8 cellular contexts compared by ENCODE assay signal in genomic region chr1:196743244-196743643, GRCh38.
DNase-seq lines count a peak whose midpoint lies in the region; ATAC-seq and TF ChIP-seq lines count a peak whose summit lies in the region.
"Not testable (repeated sequence)": the region's sequence is repeated elsewhere in the genome, so short reads cannot be mapped to it uniquely, and the experiment has no call there.

No MANE protein-coding gene starts in this region.

- H3K9me2 ChIP-seq in OCI-LY1 (ENCODE audit: low read depth, low read length): not testable (repeated sequence)

- peak; percentile 41 for DNase-seq in GM12865 (ENCODE audit: low read depth)
- peak; percentile 12 for DNase-seq in NCI-H1436 treated with DMSO at 0.1 percent for 48 hours (lab: John Stamatoyannopoulos, UW)
- DNase-seq in brain microvascular endothelial cell: peak; percentile 13
- DNase-seq in iris pigment epithelial cell (ENCODE audit: low read depth): peak; percentile 54

- H3K36me3 ChIP-seq in OCI-LY1 (ENCODE audit: insufficient read depth, low read length): not testable (repeated sequence)
- H3K36me3 ChIP-seq in brain microvascular endothelial cell (replicated peaks): peaks cover 20% of the 10 kb centered on the region

- H3K27me3 ChIP-seq in OCI-LY1 (ENCODE audit: insufficient read depth, low read length); brain microvascular endothelial cell (replicated peaks): not testable (repeated sequence)

- TF ChIP-seq CTCF in 22Rv1 (IDR thresholded peaks at IDR 0.05) (peak; percentile 75), GM12865 (IDR thresholded peaks at IDR 0.05; ENCODE audit: insufficient read depth, low read depth, low read length, missing control alignments) (peak; percentile 23), OCI-LY1 (IDR thresholded peaks at IDR 0.05; ENCODE audit: low read length) (peak; percentile 44), brain microvascular endothelial cell (IDR thresholded peaks at IDR 0.05; ENCODE audit: low read depth, low read length, missing control alignments) (peak; percentile 24)

- not testable (repeated sequence) for H2AFZ ChIP-seq in OCI-LY1 (ENCODE audit: low read length)

- not testable (repeated sequence) for H3K4me1 ChIP-seq in OCI-LY1 (ENCODE audit: insufficient read depth, low read length, severe bottlenecking)

- H3F3A ChIP-seq in OCI-LY1 (ENCODE audit: insufficient read depth, low read length): not testable (repeated sequence)

- not testable (repeated sequence) for H3K9ac ChIP-seq in OCI-LY1 (ENCODE audit: low read length)

- H3K9me3 ChIP-seq in OCI-LY1 (ENCODE audit: low read length): not testable (repeated sequence)

- H3K4me2 ChIP-seq in OCI-LY1 (ENCODE audit: low read length): not testable (repeated sequence)

- ATAC-seq in GM21717 (IDR thresholded peaks at IDR 0.05; ENCODE audit: unreplicated experiment) (peak; percentile 90), HG03439 (IDR thresholded peaks at IDR 0.05; ENCODE audit: unreplicated experiment) (peak; percentile 82)

- H3K27ac ChIP-seq in 22Rv1; OCI-LY1 (ENCODE audit: low read depth, low read length, poor library complexity, severe bottlenecking); brain microvascular endothelial cell: not testable (repeated sequence)

- H3K4me3 ChIP-seq in GM12865 (ENCODE audit: low read depth, low read length); OCI-LY1 (ENCODE audit: low read depth, low read length, poor library complexity, severe bottlenecking); brain microvascular endothelial cell (ENCODE audit: low read depth, low read length): not testable (repeated sequence)

- H4K20me1 ChIP-seq in OCI-LY1 (ENCODE audit: insufficient read depth, low read length): not testable (repeated sequence)

- H3K79me2 ChIP-seq in OCI-LY1 (ENCODE audit: insufficient read depth, low read length): not testable (repeated sequence)

- in situ Hi-C loops in brain microvascular endothelial cell (cut with HindIII; ENCODE audit: low pct_ligation_motif_present, low sequenced_read_pairs): not testable (repeated sequence)

Comparison
In these comparisons a context has a peak if more than half of its experiments do, and no peak if none do; other contexts are left out.
1. CTCF ChIP-seq: peak in every context shown above with its lines; median percentile 75 in 22Rv1; 44 in OCI-LY1; 24 in brain microvascular endothelial cell; 23 in GM12865.